Comparison of ENCODE assay signal across 9 cellular contexts in genomic region chr2:37232131-37232933, GRCh38. TPM values are rescaled to one million over a fixed set of nuclear protein-coding genes. Genes with fewer than 3 reads are reported as not detected.
DNase-seq lines count a peak whose midpoint lies in the region; ATAC-seq and TF ChIP-seq lines count a peak whose summit lies in the region.
"Had no signal": no experiment of that assay in that cellular context is flagged by ENCODE, and none has a peak within 500 bp of the region (broad histone marks: within the 10 kb centered on the region; RNA-seq: fewer than 3 reads in every experiment).

No MANE protein-coding gene starts in this region.

- H3K36me3 ChIP-seq in iPS DF 6.9 (ENCODE audit: control insufficient read depth, insufficient read depth, low read length) (peaks cover 5% of the 10 kb centered on the region; the same call in 1 of the 2 replicates), spleen (peaks cover 0 to 46% (median 22%) of the 10 kb centered on the region in 6 donors)

- TF ChIP-seq POLR2A in spleen (IDR thresholded peaks at IDR 0.05), result no peak

- no peak for ATAC-seq in HG02623 (IDR thresholded peaks at IDR 0.05; ENCODE audit: unreplicated experiment)

- peak overlapping the region; percentile 94 for H3K4me3 ChIP-seq in GM12865 (ENCODE audit: low read depth, low read length)
- peak overlapping the region; percentile 82; the same call in 1 of the 2 replicates for H3K4me3 ChIP-seq in iPS DF 6.9 (ENCODE audit: low read length)
- peak overlapping the region; percentile 68 to 90 (median 77) for H3K4me3 ChIP-seq in spleen

- H3K27ac ChIP-seq in iPS DF 6.9 (ENCODE audit: low read length) (no peak overlapping the region), spleen (peak overlapping the region; percentile 83 to 98 (median 94))

- TF ChIP-seq CTCF in GM12865 (IDR thresholded peaks at IDR 0.05; ENCODE audit: insufficient read depth, low read depth, low read length, missing control alignments) (no peak), spleen (IDR thresholded peaks at IDR 0.05 in 8 of 11, conservative IDR thresholded peaks at IDR 0.05 in 3 of 11) (no peak)

- H3K9me3 ChIP-seq in iPS DF 6.9 (ENCODE audit: control insufficient read depth, insufficient read depth, low read length) (no peaks in the 10 kb centered on the region), spleen (no peaks in the 10 kb centered on the region)

- H3K27me3 ChIP-seq in iPS DF 6.9 (ENCODE audit: control insufficient read depth, insufficient read depth, low read length) (no peaks in the 10 kb centered on the region), spleen (replicated peaks in 1 of 7) (no peaks in the 10 kb centered on the region)

- H3K4me1 ChIP-seq in iPS DF 6.9 (ENCODE audit: control insufficient read depth, insufficient read depth, low read length) (peaks cover 2% of the 10 kb centered on the region; the same call in 1 of the 2 replicates), spleen (peaks cover 21 to 69% (median 48%) of the 10 kb centered on the region in 6 donors)

- WGBS in iPS DF 6.9 (ENCODE audit: insufficient coverage, insufficient read length), result no CpG with 5 or more reads among the region's 18 CpGs
- WGBS in spleen, 5 donors, result 21 to 27% (median 23%) methylated on average over 16 to 18 of the region's 18 CpGs

- DNase-seq in GM12865 (ENCODE audit: low read depth) (peak; percentile 21), HK-2 (ENCODE audit: unreplicated experiment) (peak; percentile 33), amniotic epithelial cell (ENCODE audit: low read depth) (peak; percentile 36), iPS DF 6.9 (ENCODE audit: low read depth, low spot score) (no peak), spleen (peak; percentile 79), COR-L47 (lab: John Stamatoyannopoulos, UW) (no peak), T1000 (lab: John Stamatoyannopoulos, UW) (no peak)

- intact Hi-C loops in spleen (cut with DNase I; ENCODE audit: low total_unique reads), result no loop called here

RNA-seq across cellular contexts. Expression of gene NDUFAF7, which starts 0.9 kb away (rescaled TPM):
- total RNA-seq in spleen, result 10 to 100 TPM; 14.3 to 27.2 (median 23.0) TPM
- polyA plus RNA-seq in spleen, result 10 to 100 TPM; 11.4 to 19.4 (median 11.6) TPM

RNA-seq across cellular contexts. Expression of gene CEBPZ, which starts 0.9 kb away (rescaled TPM):
- 10 to 100 TPM; 34.8 to 54.0 (median 43.9) TPM for total RNA-seq in spleen
- 10 to 100 TPM; 50.4 to 54.8 (median 54.2) TPM for polyA plus RNA-seq in spleen

RNA-seq across cellular contexts. Expression of gene CEBPZOS, which starts 36.0 kb away (rescaled TPM):
- total RNA-seq in spleen, result 10 to 100 TPM; 18.6 to 35.4 (median 28.5) TPM
- polyA plus RNA-seq in spleen, result 10 to 100 TPM; 25.4 to 39.8 (median 27.0) TPM

RNA-seq across cellular contexts. Expression of gene SULT6B1, which starts 43.9 kb away (rescaled TPM):
- not detected for total RNA-seq in spleen
- not detected for polyA plus RNA-seq in spleen
- total RNA-seq: activated CD8-positive, alpha-beta memory T cell treated with anti-CD3 and anti-CD28 coated beads for 36 hours had no signal

Comparison
In these comparisons a context has a peak if more than half of its experiments do, and no peak if none do; other contexts are left out.
1. DNase-seq: peak in GM12865 (single experiment), HK-2 (single experiment), amniotic epithelial cell (single experiment) and spleen (single experiment); none in iPS DF 6.9 (single experiment), COR-L47 (single experiment) and T1000 (single experiment).
2. Peak in every context shown above with its lines, with median percentiles within 50 percentile points of each other: H3K4me3 ChIP-seq.